Comparison of ENCODE assay signal across 31 cellular contexts in genomic region chr12:14570231-14570630, GRCh38. TPM values are rescaled to one million over a fixed set of nuclear protein-coding genes. Genes with fewer than 3 reads are reported as not detected.
"Had no signal": no experiment of that assay in that cellular context is flagged by ENCODE, and none has a peak within 500 bp of the region (broad histone marks: within the 10 kb centered on the region; RNA-seq: fewer than 3 reads in every experiment).

No MANE protein-coding gene starts in this region.

- H3K4me3 ChIP-seq: ascending aorta, breast epithelium, cardiac muscle cell, colonic mucosa, heart left ventricle had no signal

- H3K4me1 ChIP-seq: ascending aorta, breast epithelium had no signal

- ATAC-seq: activated CD4-positive, alpha-beta T cell treated with anti-CD3 and anti-CD28 coated beads for 36 hours; activated CD8-positive, alpha-beta memory T cell treated with anti-CD3 and anti-CD28 coated beads, Interleukin-2, amount 10 ng/mL, durations not matched to agents 7 days and 5 days; activated CD8-positive, alpha-beta T cell treated with anti-CD3 and anti-CD28 coated beads, Interleukin-2, amount 10 ng/mL, durations not matched to agents 7 days and 5 days; activated naive CD4-positive, alpha-beta T cell treated with anti-CD3 and anti-CD28 coated beads, Interleukin-2, amount 50 U/mL, for 72 hours; heart left ventricle; T-cell had no signal

- H3K4me3 Mint-ChIP-seq: activated CD4-positive, alpha-beta memory T cell treated with anti-CD3 and anti-CD28 coated beads for 36 hours; activated CD4-positive, alpha-beta T cell treated with anti-CD3 and anti-CD28 coated beads for 36 hours; activated CD4-positive, alpha-beta T cell treated with anti-CD3 and anti-CD28 coated beads, Interleukin-2, amount 10 ng/mL, durations not matched to agents 24 days and 14 days; activated CD8-positive, alpha-beta memory T cell treated with anti-CD3 and anti-CD28 coated beads, Interleukin-2, amount 10 ng/mL, durations not matched to agents 7 days and 5 days; activated CD8-positive, alpha-beta T cell treated with anti-CD3 and anti-CD28 coated beads, Interleukin-2, amount 10 ng/mL, durations not matched to agents 7 days and 5 days; activated naive CD4-positive, alpha-beta T cell treated with anti-CD3 and anti-CD28 coated beads for 36 hours; activated naive CD8-positive, alpha-beta T cell treated with anti-CD3 and anti-CD28 coated beads, Interleukin-2, amount 10 ng/mL, durations not matched to agents 7 days and 5 days; activated T-helper 1 cell treated with anti-CD3 and anti-CD28 coated beads, Interleukin-12 subunit alpha, Interleukin-12 subunit beta, Interleukin-2, Interleukin-4 antibody, amounts not matched to agents 30 ng/mL and 10 ng/mL and 1 ng/mL, durations not matched to agents 14 hours and 24 hours and 36 hours; brain; T-cell; T-helper 1 cell treated with Interleukin-12 subunit alpha and Interleukin-12 subunit beta and Interleukin-4 antibody, amounts not matched to agents 30 μg/mL and 1 μg/mL, for 36 hours had no signal

- H3K27ac Mint-ChIP-seq: activated CD4-positive, alpha-beta memory T cell treated with anti-CD3 and anti-CD28 coated beads for 36 hours; activated CD4-positive, alpha-beta T cell treated with anti-CD3 and anti-CD28 coated beads for 36 hours; activated CD4-positive, alpha-beta T cell treated with anti-CD3 and anti-CD28 coated beads, Interleukin-2, amount 10 ng/mL, durations not matched to agents 24 days and 14 days; activated CD8-positive, alpha-beta memory T cell treated with anti-CD3 and anti-CD28 coated beads, Interleukin-2, amount 10 ng/mL, durations not matched to agents 7 days and 5 days; activated CD8-positive, alpha-beta T cell treated with anti-CD3 and anti-CD28 coated beads, Interleukin-2, amount 10 ng/mL, durations not matched to agents 7 days and 5 days; activated naive CD4-positive, alpha-beta T cell treated with anti-CD3 and anti-CD28 coated beads for 36 hours; activated naive CD4-positive, alpha-beta T cell treated with anti-CD3 and anti-CD28 coated beads, Interleukin-2, amount 50 U/mL, for 72 hours; activated naive CD8-positive, alpha-beta T cell treated with anti-CD3 and anti-CD28 coated beads, Interleukin-2, amount 10 ng/mL, durations not matched to agents 7 days and 5 days; activated T-helper 1 cell treated with anti-CD3 and anti-CD28 coated beads, Interleukin-12 subunit alpha, Interleukin-12 subunit beta, Interleukin-2, Interleukin-4 antibody, amounts not matched to agents 30 ng/mL and 10 ng/mL and 1 ng/mL, durations not matched to agents 14 hours and 24 hours and 36 hours; activated T-helper 2 cell treated with anti-CD3 and anti-CD28 coated beads, Interferon-gamma antibody, Interleukin-2, Interleukin-4, amounts not matched to agents 10 μg/mL and 5 μg/mL and 100 μg/mL, durations not matched to agents 14 hours and 24 hours and 36 hours; brain; T-cell; T-helper 1 cell treated with Interleukin-12 subunit alpha and Interleukin-12 subunit beta and Interleukin-4 antibody, amounts not matched to agents 30 μg/mL and 1 μg/mL, for 36 hours had no signal

- H3K9me3 Mint-ChIP-seq: activated CD4-positive, alpha-beta memory T cell treated with anti-CD3 and anti-CD28 coated beads for 36 hours; activated CD4-positive, alpha-beta T cell treated with anti-CD3 and anti-CD28 coated beads, Interleukin-2, amount 10 ng/mL, durations not matched to agents 24 days and 14 days; activated naive CD4-positive, alpha-beta T cell treated with anti-CD3 and anti-CD28 coated beads for 36 hours; activated naive CD4-positive, alpha-beta T cell treated with anti-CD3 and anti-CD28 coated beads, Interleukin-2, amount 50 U/mL, for 72 hours; activated naive CD8-positive, alpha-beta T cell treated with anti-CD3 and anti-CD28 coated beads, Interleukin-2, amount 10 ng/mL, durations not matched to agents 7 days and 5 days; activated T-helper 1 cell treated with anti-CD3 and anti-CD28 coated beads, Interleukin-12 subunit alpha, Interleukin-12 subunit beta, Interleukin-2, Interleukin-4 antibody, amounts not matched to agents 30 ng/mL and 10 ng/mL and 1 ng/mL, durations not matched to agents 14 hours and 24 hours and 36 hours; activated T-helper 2 cell treated with anti-CD3 and anti-CD28 coated beads, Interferon-gamma antibody, Interleukin-2, Interleukin-4, amounts not matched to agents 10 μg/mL and 5 μg/mL and 100 μg/mL, durations not matched to agents 14 hours and 24 hours and 36 hours; T-cell; T-helper 1 cell treated with Interleukin-12 subunit alpha and Interleukin-12 subunit beta and Interleukin-4 antibody, amounts not matched to agents 30 μg/mL and 1 μg/mL, for 36 hours had no signal

- H3K36me3 ChIP-seq: ascending aorta, breast epithelium, cardiac muscle cell, colonic mucosa, heart left ventricle, WERI-Rb-1 had no signal

- H3K36me3 Mint-ChIP-seq: activated CD4-positive, alpha-beta memory T cell treated with anti-CD3 and anti-CD28 coated beads for 36 hours; activated CD8-positive, alpha-beta memory T cell treated with anti-CD3 and anti-CD28 coated beads, Interleukin-2, amount 10 ng/mL, durations not matched to agents 7 days and 5 days; activated naive CD8-positive, alpha-beta T cell treated with anti-CD3 and anti-CD28 coated beads, Interleukin-2, amount 10 ng/mL, durations not matched to agents 7 days and 5 days; brain; T-cell had no signal

- H3K27me3 ChIP-seq: ascending aorta, breast epithelium, colonic mucosa, heart left ventricle had no signal

- H3K27ac ChIP-seq: ascending aorta, breast epithelium, cardiac muscle cell, colonic mucosa, heart left ventricle, WERI-Rb-1 had no signal

- H3K4me1 Mint-ChIP-seq: activated CD4-positive, alpha-beta T cell treated with anti-CD3 and anti-CD28 coated beads, Interleukin-2, amount 10 ng/mL, durations not matched to agents 24 days and 14 days; brain had no signal

- DNase-seq: activated CD4-positive, alpha-beta memory T cell treated with anti-CD3 and anti-CD28 coated beads for 36 hours; activated CD4-positive, alpha-beta T cell treated with anti-CD3 and anti-CD28 coated beads for 36 hours; activated CD4-positive, alpha-beta T cell treated with anti-CD3 and anti-CD28 coated beads, Interleukin-2, amount 10 ng/mL, durations not matched to agents 24 days and 14 days; activated CD4-positive, CD25-positive, alpha-beta regulatory T cell; activated CD4-positive, CD25-positive, alpha-beta regulatory T cell treated with anti-CD3 and anti-CD28 coated beads, Interleukin-2, amount 50 U/mL, for 72 hours; activated CD8-positive, alpha-beta memory T cell treated with anti-CD3 and anti-CD28 coated beads, Interleukin-2, amount 10 ng/mL, durations not matched to agents 7 days and 5 days; activated CD8-positive, alpha-beta memory T cell treated with anti-CD3 and anti-CD28 coated beads, Interleukin-2, amount 50 U/mL, for 4 hours; activated CD8-positive, alpha-beta T cell treated with anti-CD3 and anti-CD28 coated beads, Interleukin-2, amount 10 ng/mL, durations not matched to agents 7 days and 5 days; activated effector memory CD4-positive, alpha-beta T cell treated with anti-CD3 and anti-CD28 coated beads, Interleukin-2, amount 50 U/mL, for 16 hours; activated naive CD4-positive, alpha-beta T cell treated with anti-CD3 and anti-CD28 coated beads for 36 hours; activated naive CD8-positive, alpha-beta T cell treated with anti-CD3 and anti-CD28 coated beads, Interleukin-2, amount 10 ng/mL, durations not matched to agents 7 days and 5 days; activated T-cell treated with anti-CD3 and anti-CD28 coated beads, Interleukin-2, amount 50 U/mL, for 1 hour; activated T-cell treated with anti-CD3 and anti-CD28 coated beads, Interleukin-2, amount 50 U/mL, for 48 hours; central memory CD4-positive, alpha-beta T cell; cerebellar nuclear complex; colonic mucosa; effector CD8-positive, alpha-beta T cell; foreskin fibroblast; heart left ventricle; T-cell; T1000; WERI-Rb-1 had no signal

- H3K9me3 ChIP-seq: breast epithelium, colonic mucosa, heart left ventricle had no signal

RNA-seq across cellular contexts. Expression of gene PLBD1, which starts 2.5 kb away (rescaled TPM):
- total RNA-seq: activated CD4-positive, alpha-beta memory T cell treated with anti-CD3 and anti-CD28 coated beads for 36 hours; activated CD4-positive, alpha-beta T cell treated with anti-CD3 and anti-CD28 coated beads for 36 hours; activated CD4-positive, alpha-beta T cell treated with anti-CD3 and anti-CD28 coated beads, Interleukin-2, amount 10 ng/mL, durations not matched to agents 24 days and 14 days; activated CD8-positive, alpha-beta memory T cell treated with anti-CD3 and anti-CD28 coated beads, Interleukin-2, amount 10 ng/mL, durations not matched to agents 7 days and 5 days; activated CD8-positive, alpha-beta T cell treated with anti-CD3 and anti-CD28 coated beads, Interleukin-2, amount 10 ng/mL, durations not matched to agents 7 days and 5 days; activated naive CD4-positive, alpha-beta T cell treated with anti-CD3 and anti-CD28 coated beads for 36 hours; activated naive CD4-positive, alpha-beta T cell treated with anti-CD3 and anti-CD28 coated beads, Interleukin-2, amount 50 U/mL, for 72 hours; activated T-helper 1 cell treated with anti-CD3 and anti-CD28 coated beads, Interleukin-12 subunit alpha, Interleukin-12 subunit beta, Interleukin-2, Interleukin-4 antibody, amounts not matched to agents 30 ng/mL and 10 ng/mL and 1 ng/mL, durations not matched to agents 14 hours and 24 hours and 36 hours; activated T-helper 2 cell treated with anti-CD3 and anti-CD28 coated beads, Interferon-gamma antibody, Interleukin-2, Interleukin-4, amounts not matched to agents 10 μg/mL and 5 μg/mL and 100 μg/mL, durations not matched to agents 14 hours and 24 hours and 36 hours; T-helper 2 cell treated with Interferon-gamma antibody and Interleukin-4, amounts not matched to agents 100 ng/mL and 5 ng/mL, for 36 hours had no signal
